14 cellular contexts compared by ENCODE assay signal in genomic region chr10:5180503-5180902, GRCh38. TPM values are rescaled to one million over a fixed set of nuclear protein-coding genes. Genes with fewer than 3 reads are reported as not detected.
"Had no signal": no experiment of that assay in that cellular context is flagged by ENCODE, and none has a peak within 500 bp of the region (broad histone marks: within the 10 kb centered on the region; RNA-seq: fewer than 3 reads in every experiment).

No MANE protein-coding gene starts in this region.

RNA-seq across cellular contexts. Expression of gene AKR1C8, which starts 4.4 kb away (rescaled TPM):
- total RNA-seq: activated B cell treated with CpG ODN at 0.5 μM for 24 hours; activated CD4-positive, alpha-beta T cell treated with anti-CD3 and anti-CD28 coated beads for 36 hours; activated CD4-positive, alpha-beta T cell treated with anti-CD3 and anti-CD28 coated beads, Interleukin-2, amount 10 ng/mL, durations not matched to agents 24 days and 14 days; activated CD8-positive, alpha-beta memory T cell treated with anti-CD3 and anti-CD28 coated beads for 36 hours; activated CD8-positive, alpha-beta T cell treated with anti-CD3 and anti-CD28 coated beads for 36 hours; WTC11 had no signal

RNA-seq across cellular contexts. Expression of gene AKR1C4, which starts 16.1 kb away (rescaled TPM):
- total RNA-seq: activated B cell treated with CpG ODN at 0.5 μM for 24 hours; activated CD4-positive, alpha-beta memory T cell treated with anti-CD3 and anti-CD28 coated beads for 36 hours; activated CD4-positive, alpha-beta memory T cell treated with anti-CD3 and anti-CD28 coated beads, Interleukin-2, amount 10 ng/mL, durations not matched to agents 7 days and 5 days; activated CD4-positive, alpha-beta T cell treated with anti-CD3 and anti-CD28 coated beads for 36 hours; activated CD4-positive, alpha-beta T cell treated with anti-CD3 and anti-CD28 coated beads, Interleukin-2, amount 10 ng/mL, durations not matched to agents 24 days and 14 days; activated CD4-positive, alpha-beta T cell treated with anti-CD3 and anti-CD28 coated beads, Interleukin-2, amount 10 ng/mL, durations not matched to agents 7 days and 5 days; activated CD8-positive, alpha-beta memory T cell treated with anti-CD3 and anti-CD28 coated beads for 36 hours; activated CD8-positive, alpha-beta memory T cell treated with anti-CD3 and anti-CD28 coated beads, Interleukin-2, amount 10 ng/mL, durations not matched to agents 7 days and 5 days; activated CD8-positive, alpha-beta T cell treated with anti-CD3 and anti-CD28 coated beads for 36 hours; activated CD8-positive, alpha-beta T cell treated with anti-CD3 and anti-CD28 coated beads, Interleukin-2, amount 10 ng/mL, durations not matched to agents 7 days and 5 days; T-helper 1 cell treated with Interleukin-12 subunit alpha and Interleukin-12 subunit beta and Interleukin-4 antibody, amounts not matched to agents 30 ng/mL and 1 ng/mL, for 36 hours; T-helper 17 cell; T-helper 2 cell treated with Interferon-gamma antibody and Interleukin-4, amounts not matched to agents 100 ng/mL and 5 ng/mL, for 36 hours; WTC11 had no signal
